8 cellular contexts compared by ENCODE assay signal in genomic region chr10:124091646-124092269, GRCh38. TPM values are rescaled to one million over a fixed set of nuclear protein-coding genes. Genes with fewer than 3 reads are reported as not detected.
A peak's percentile ranks its signal among the peaks of the same experiment; 100 is the strongest.
DNase-seq lines count a peak whose midpoint lies in the region; ATAC-seq and TF ChIP-seq lines count a peak whose summit lies in the region.

No MANE protein-coding gene starts in this region.

- peak overlapping the region in 1 of 3 donors; percentile 14 for H3K27ac Mint-ChIP-seq in CD4-positive, CD25-positive, alpha-beta regulatory T cell
- no peak overlapping the region for H3K27ac Mint-ChIP-seq in endodermal cell

- H3K36me3 Mint-ChIP-seq in CD4-positive, CD25-positive, alpha-beta regulatory T cell = no peaks in the 10 kb centered on the region
- H3K36me3 Mint-ChIP-seq in endodermal cell (ENCODE audit: low read depth) = no peaks in the 10 kb centered on the region

- H3K27me3 ChIP-seq in CD4-positive, CD25-positive, alpha-beta regulatory T cell (ENCODE audit: control insufficient read depth, insufficient read depth, low read length) = peaks cover 10% of the 10 kb centered on the region
- H3K27me3 ChIP-seq in endodermal cell (ENCODE audit: control insufficient read depth, insufficient read depth, low read length, poor library complexity, severe bottlenecking) = peaks cover 7% of the 10 kb centered on the region
- no peaks in the 10 kb centered on the region for H3K27me3 ChIP-seq in aorta (ENCODE audit: control insufficient read depth in 1 of 2, insufficient read depth in 2 of 2, low read length in 1 of 2)

- H3K4me3 Mint-ChIP-seq in CD4-positive, CD25-positive, alpha-beta regulatory T cell = peak overlapping the region in 3 of 4 donors; percentile 3 to 87 (median 68)
- peak overlapping the region; percentile 69 for H3K4me3 Mint-ChIP-seq in endodermal cell

- peaks cover 49% of the 10 kb centered on the region for H3K27me3 Mint-ChIP-seq in CD4-positive, CD25-positive, alpha-beta regulatory T cell
- H3K27me3 Mint-ChIP-seq in endodermal cell (ENCODE audit: insufficient read depth) = peaks cover 35% of the 10 kb centered on the region

- peaks cover 3% of the 10 kb centered on the region for H3K4me1 ChIP-seq in CD4-positive, CD25-positive, alpha-beta regulatory T cell (ENCODE audit: control insufficient read depth, insufficient read depth, low read length, poor library complexity, severe bottlenecking)
- H3K4me1 ChIP-seq in endodermal cell (ENCODE audit: control insufficient read depth, insufficient read depth, low read length) = no peaks in the 10 kb centered on the region
- H3K4me1 ChIP-seq in aorta (ENCODE audit: control insufficient read depth in 1 of 2, insufficient read depth in 2 of 2, low read length in 2 of 2) = no peaks in the 10 kb centered on the region

- no peak overlapping the region for H3K4me3 ChIP-seq in CD4-positive, CD25-positive, alpha-beta regulatory T cell (ENCODE audit: low read depth, low read length)
- H3K4me3 ChIP-seq in endodermal cell (ENCODE audit: low read length) = peak overlapping the region; percentile 80
- H3K4me3 ChIP-seq in aorta (ENCODE audit: low read length in 2 of 2) = peak overlapping the region; percentile 62 to 81

- no peak for DNase-seq in CD4-positive, CD25-positive, alpha-beta regulatory T cell
- peak; percentile 41 for DNase-seq in NCI-H69 (lab: John Stamatoyannopoulos, UW)
- DNase-seq in endodermal cell = peak; percentile 83
- peak; percentile 28 for DNase-seq in mucosa of gallbladder (ENCODE audit: low spot score)
- DNase-seq in aorta = peak; percentile 74 to 88
- no peak for DNase-seq in NCI-H2029 (lab: John Stamatoyannopoulos, UW)
- DNase-seq in DMS153 (lab: John Stamatoyannopoulos, UW) = no peak
- DNase-seq in NOMO-1 treated with dmso at 0.1 percent for 144 hours (lab: John Stamatoyannopoulos, UW; ENCODE audit: unreplicated experiment) = no peak

- no peaks in the 10 kb centered on the region for H3K36me3 ChIP-seq in CD4-positive, CD25-positive, alpha-beta regulatory T cell (ENCODE audit: control insufficient read depth, insufficient read depth, low read length)
- H3K36me3 ChIP-seq in endodermal cell (ENCODE audit: control insufficient read depth, insufficient read depth, low read length) = no peaks in the 10 kb centered on the region
- H3K36me3 ChIP-seq in aorta (ENCODE audit: control insufficient read depth in 1 of 2, insufficient read depth in 2 of 2, low read length in 1 of 2) = no peaks in the 10 kb centered on the region

- peaks cover 0 to 2% (median 0%) of the 10 kb centered on the region in 7 donors for H3K9me3 Mint-ChIP-seq in CD4-positive, CD25-positive, alpha-beta regulatory T cell
- peaks cover 5% of the 10 kb centered on the region for H3K9me3 Mint-ChIP-seq in endodermal cell

- peaks cover 0 to 3% of the 10 kb centered on the region in 2 experiments for H3K9me3 ChIP-seq in CD4-positive, CD25-positive, alpha-beta regulatory T cell (ENCODE audit: control insufficient read depth in 2 of 2, low read length in 2 of 2)
- H3K9me3 ChIP-seq in endodermal cell (ENCODE audit: control insufficient read depth, low read length) (peaks cover 7% of the 10 kb centered on the region), aorta (ENCODE audit: control insufficient read depth, low read length) (no peaks in the 10 kb centered on the region)

- intact Hi-C loops in aorta (cut with DNase I) = loop anchor here (2.0 to 10.0 kb wide), 4 partner anchors 61 to 293 kb away; no protein-coding TSS in a partner anchor

- H3K4me1 Mint-ChIP-seq in CD4-positive, CD25-positive, alpha-beta regulatory T cell = peaks cover 0 to 8% (median 2%) of the 10 kb centered on the region in 4 donors
- peaks cover 7% of the 10 kb centered on the region for H3K4me1 Mint-ChIP-seq in endodermal cell

- H3K27ac ChIP-seq in CD4-positive, CD25-positive, alpha-beta regulatory T cell (ENCODE audit: insufficient read depth, low read length, poor library complexity, severe bottlenecking) = no peak overlapping the region
- no peak overlapping the region for H3K27ac ChIP-seq in endodermal cell (ENCODE audit: low read depth, low read length)
- H3K27ac ChIP-seq in aorta (ENCODE audit: low read depth in 1 of 2, low read length in 2 of 2) = peak overlapping the region in 1 of 2 donors; percentile 13

- no peak overlapping the region for H3K9ac ChIP-seq in endodermal cell (ENCODE audit: extremely low read depth, low read length, poor library complexity, severe bottlenecking)

- ATAC-seq in CD4-positive, CD25-positive, alpha-beta regulatory T cell (ENCODE audit: low read depth in 2 of 2) = no peak
- ATAC-seq in aorta (ENCODE audit: low FRiP score) = peak; percentile 58

- no peak for TF ChIP-seq CTCF in endodermal cell (conservative IDR thresholded peaks at IDR 0.05)

- WGBS in endodermal cell (ENCODE audit: insufficient coverage in 1 of 2, insufficient read length in 1 of 2), 2 experiments = 2 to 6% methylated on average over 14 to 59 of the region's 59 CpGs
- WGBS in aorta, 2 donors = 1 to 2% methylated on average over 36 to 59 of the region's 59 CpGs

RNA-seq across cellular contexts. Expression of gene CHST15, which starts 1.6 kb away (rescaled TPM):
- total RNA-seq in CD4-positive, CD25-positive, alpha-beta regulatory T cell = 0.22 TPM
- polyA plus RNA-seq in CD4-positive, CD25-positive, alpha-beta regulatory T cell = under 1 TPM in 3 of 4 donors, not detected in 1; 0.13 to 0.47 (median 0.32) TPM
- 10 to 100 TPM in 1 of 2 donors, 1 to 10 TPM in 1; 7.5 to 14.9 TPM for total RNA-seq in endodermal cell
- polyA plus RNA-seq in endodermal cell (2013, experiment 1 of 2) = 8.9 TPM
- polyA plus RNA-seq in endodermal cell (2013, experiment 2 of 2) = 10.0 TPM
- total RNA-seq in mucosa of gallbladder = 23.5 TPM
- total RNA-seq in aorta = 10 to 100 TPM; 39.9 to 43.8 TPM
- 10 to 100 TPM in 1 of 2 donors, 1 to 10 TPM in 1; 4.5 to 10.1 TPM for polyA plus RNA-seq in aorta

Comparison
In these comparisons a context has a peak if more than half of its experiments do, and no peak if none do; other contexts are left out.
1. DNase-seq: peak in NCI-H69 (single experiment), endodermal cell (single experiment), mucosa of gallbladder (single experiment) and aorta (2 of 2); none in CD4-positive, CD25-positive, alpha-beta regulatory T cell (0 of 3), NCI-H2029 (single experiment), DMS153 (single experiment) and NOMO-1 treated with dmso at 0.1 percent for 144 hours (single experiment).